Comparison of ENCODE assay signal across 8 cellular contexts in the genomic region with DNA sequence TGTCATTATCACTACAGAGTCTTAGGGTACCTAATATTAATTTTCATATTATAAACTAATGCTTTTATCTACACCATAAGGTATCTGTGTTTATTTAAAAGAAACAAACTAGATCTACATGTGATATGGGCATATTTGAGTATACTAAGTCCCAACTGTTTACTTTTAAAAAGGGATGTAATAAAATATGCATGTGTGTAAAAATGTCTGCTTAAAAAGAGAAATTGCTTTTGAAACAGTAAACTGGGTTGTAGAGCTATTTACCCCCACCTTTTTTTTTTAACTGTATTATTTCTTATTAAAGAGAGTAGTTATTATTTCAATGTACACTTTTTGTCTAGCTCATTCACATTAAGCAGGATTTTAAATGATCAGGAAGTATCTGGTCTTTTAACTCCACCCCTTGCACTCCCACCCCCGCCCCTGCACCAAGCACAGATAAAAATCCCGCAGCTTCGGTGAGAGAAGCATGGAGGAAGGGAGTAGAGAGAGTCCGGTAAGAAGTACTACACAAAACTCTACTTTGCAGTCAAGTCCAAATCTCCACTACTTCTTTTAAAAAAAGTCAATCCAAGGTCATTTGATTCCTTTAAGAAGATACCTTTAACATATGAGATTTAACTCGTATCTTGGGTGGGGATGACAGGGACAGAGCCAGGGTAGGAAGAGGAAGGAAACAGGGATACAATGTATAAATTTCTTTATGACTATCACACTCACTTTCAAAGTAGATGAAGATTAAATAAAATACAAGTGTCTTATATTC.
DNase-seq lines count a peak whose midpoint lies in the region; ATAC-seq, FAIRE-seq and TF ChIP-seq lines count a peak whose summit lies in the region.

No MANE protein-coding gene starts in this region.

- POLR2A ChIA-PET in BJ (lab: Charles Lee) = interaction anchor here (0.6 kb wide), 1 partner anchor 409 kb away, joined by 3 read pairs; no protein-coding TSS in a partner anchor

- H3K27ac ChIP-seq in GM23338 (ENCODE audit: low read depth) = peak overlapping the region; percentile 97
- peak overlapping the region; percentile 94 for H3K27ac ChIP-seq in astrocyte (ENCODE audit: low read depth, low read length)
- no peak overlapping the region for H3K27ac ChIP-seq in iPS-20b (ENCODE audit: low read length)
- H3K27ac ChIP-seq in spleen = peak overlapping the region; percentile 93 to 98 (median 97)

- H3K9me3 Mint-ChIP-seq in GM23338 (no peaks in the 10 kb centered on the region), astrocyte (ENCODE audit: unreplicated experiment) (peaks cover 2% of the 10 kb centered on the region)

- CTCF ChIA-PET in BJ (lab: Yijun Ruan, JAX) = interaction anchor here (0.9 to 1.1 kb wide), 2 partner anchors 99 to 364 kb away, joined by 3 read pairs; no protein-coding TSS in a partner anchor

- TF ChIP-seq POLR2A in spleen (IDR thresholded peaks at IDR 0.05) = peak in 1 of 3 donors; percentile 54

- H3K27me3 Mint-ChIP-seq in GM23338 (ENCODE audit: insufficient read depth, low read depth, poor library complexity) = no peaks in the 10 kb centered on the region
- no peaks in the 10 kb centered on the region for H3K27me3 Mint-ChIP-seq in astrocyte (ENCODE audit: low read depth, unreplicated experiment)

- H3F3A ChIP-seq in GM23338 (replicated peaks; ENCODE audit: low read depth) = no peaks in the 10 kb centered on the region; the same call in 1 of the 2 replicates

- H3K36me3 ChIP-seq in BJ (ENCODE audit: control insufficient read depth, insufficient read depth, low read length) (no peaks in the 10 kb centered on the region), GM23338 (ENCODE audit: insufficient read depth) (peaks cover 13% of the 10 kb centered on the region; the same call in 1 of the 2 replicates), astrocyte (ENCODE audit: insufficient read depth, low read length) (peaks cover 8% of the 10 kb centered on the region), iPS-20b (ENCODE audit: insufficient read depth, low read depth, low read length) (peaks cover 24% of the 10 kb centered on the region), spleen (peaks cover 0 to 10% (median 3%) of the 10 kb centered on the region in 6 donors)

- ATAC-seq in GM23338 (peak; percentile 14; the same call in 1 of the 3 replicates), HG03439 (IDR thresholded peaks at IDR 0.05; ENCODE audit: unreplicated experiment) (no peak), GM18861 (IDR thresholded peaks at IDR 0.05; ENCODE audit: unreplicated experiment) (no peak)

- WGBS in spleen, 5 donors = 1% methylated on average over 5 of the region's 5 CpGs

- H2AFZ ChIP-seq in GM23338 = no peak overlapping the region
- H2AFZ ChIP-seq in astrocyte (ENCODE audit: low read depth, low read length) = no peak overlapping the region

- H3K4me2 ChIP-seq in GM23338 (peak overlapping the region; percentile 72), astrocyte (ENCODE audit: low read length) (peak overlapping the region; percentile 80)

- H3K27ac Mint-ChIP-seq in GM23338 (peak overlapping the region; percentile 92), astrocyte (ENCODE audit: unreplicated experiment) (peak overlapping the region; percentile 89)

- peaks cover 100% of the 10 kb centered on the region for H3K79me2 ChIP-seq in GM23338 (replicated peaks; ENCODE audit: insufficient read depth)
- H3K79me2 ChIP-seq in astrocyte (ENCODE audit: insufficient read depth, low read length) = peaks cover 94% of the 10 kb centered on the region

- H3K27me3 ChIP-seq in BJ (ENCODE audit: control insufficient read depth, insufficient read depth, low read length) (no peaks in the 10 kb centered on the region), GM23338 (ENCODE audit: insufficient read depth) (no peaks in the 10 kb centered on the region), astrocyte (ENCODE audit: insufficient read depth, low read length) (no peaks in the 10 kb centered on the region), iPS-20b (ENCODE audit: insufficient read depth, low read length) (no peaks in the 10 kb centered on the region), spleen (replicated peaks in 1 of 7) (no peaks in the 10 kb centered on the region)

- H3K9ac ChIP-seq in astrocyte (ENCODE audit: low read length) = peak overlapping the region; percentile 97
- peak overlapping the region; percentile 100 for H3K9ac ChIP-seq in iPS-20b (ENCODE audit: low read depth, low read length)

- no peak for FAIRE-seq in astrocyte (lab: Jason Lieb, UNC)

- H3K36me3 Mint-ChIP-seq in GM23338 (ENCODE audit: low read depth) = peaks cover 38% of the 10 kb centered on the region; the same call in 2 of the 3 replicates
- H3K36me3 Mint-ChIP-seq in astrocyte (ENCODE audit: low read depth, unreplicated experiment) = peaks cover 2% of the 10 kb centered on the region

- H3K4me3 Mint-ChIP-seq in GM23338 (peak overlapping the region; percentile 98), astrocyte (ENCODE audit: unreplicated experiment) (peak overlapping the region; percentile 89)

- TF ChIP-seq CTCF in BJ (IDR thresholded peaks at IDR 0.05; ENCODE audit: insufficient read depth, low read depth, low read length) (no peak), GM23338 (conservative IDR thresholded peaks at IDR 0.05; ENCODE audit: low read depth in 2 of 2) (no peak), astrocyte (IDR thresholded peaks at IDR 0.05; ENCODE audit: insufficient read depth, low read depth, low read length) (no peak), spleen (IDR thresholded peaks at IDR 0.05 in 8 of 11, conservative IDR thresholded peaks at IDR 0.05 in 3 of 11) (no peak)

- intact Hi-C loops in spleen (cut with DNase I; ENCODE audit: low total_unique reads) = no loop called here

- H3K4me1 ChIP-seq in GM23338 (ENCODE audit: insufficient read depth) = peaks cover 35% of the 10 kb centered on the region
- no peaks in the 10 kb centered on the region for H3K4me1 ChIP-seq in astrocyte (ENCODE audit: insufficient read depth, low read length)
- peaks cover 11% of the 10 kb centered on the region; the same call in 1 of the 2 replicates for H3K4me1 ChIP-seq in iPS-20b (ENCODE audit: insufficient read depth, low read length)
- H3K4me1 ChIP-seq in spleen = peaks cover 37 to 76% (median 60%) of the 10 kb centered on the region in 6 donors

- H3K4me1 Mint-ChIP-seq in GM23338 (peaks cover 14% of the 10 kb centered on the region; the same call in 2 of the 3 replicates), astrocyte (ENCODE audit: low read depth, unreplicated experiment) (peaks cover 2% of the 10 kb centered on the region)

- H3K9me3 ChIP-seq in astrocyte (ENCODE audit: insufficient read depth, low read depth, low read length) (no peaks in the 10 kb centered on the region), iPS-20b (ENCODE audit: insufficient read depth, low read depth, low read length) (no peaks in the 10 kb centered on the region), spleen (no peaks in the 10 kb centered on the region)

- DNase-seq in BJ (ENCODE audit: low read depth) = no peak
- DNase-seq in GM23338 (ENCODE audit: low spot score) = peak; percentile 73
- peak; percentile 88 for DNase-seq in OCI-M1 (lab: John Stamatoyannopoulos, UW)
- DNase-seq in astrocyte (ENCODE audit: low read depth) = peak; percentile 42
- DNase-seq in spleen = no peak

- H4K20me1 ChIP-seq in GM23338 (replicated peaks; ENCODE audit: insufficient read depth) = peaks cover 32% of the 10 kb centered on the region
- peaks cover 47% of the 10 kb centered on the region for H4K20me1 ChIP-seq in astrocyte (ENCODE audit: insufficient read depth, low read length)

- H3K9me2 ChIP-seq in GM23338 (ENCODE audit: insufficient read depth) = no peaks in the 10 kb centered on the region

- peak overlapping the region; percentile 49 for H3K4me3 ChIP-seq in BJ (ENCODE audit: low read depth, low read length)
- peak overlapping the region; percentile 67 for H3K4me3 ChIP-seq in GM23338
- H3K4me3 ChIP-seq in astrocyte (ENCODE audit: insufficient read depth, low read depth, low read length) = peak overlapping the region; percentile 82
- peak overlapping the region; percentile 89 for H3K4me3 ChIP-seq in iPS-20b (ENCODE audit: low read length)
- peak overlapping the region; percentile 28 to 73 (median 51) for H3K4me3 ChIP-seq in spleen

TF ChIP-seq in GM23338, 12 proteins besides CTCF, POLR2A, EP300 and RAD21:
- TF ChIP-seq POLR2AphosphoS5 (IDR thresholded peaks at IDR 0.05; ENCODE audit: low read depth) (peak; percentile 74), ZNF331 (CRISPR knock-in tag; IDR thresholded peaks at IDR 0.05; ENCODE audit: low read depth) (no peak)

Comparison
In these comparisons a context has a peak if more than half of its experiments do, and no peak if none do; other contexts are left out.
1. DNase-seq: peak in GM23338 (single experiment), OCI-M1 (single experiment) and astrocyte (single experiment); none in BJ (single experiment) and spleen (single experiment).
2. Peak in every context shown above with its lines, with median percentiles within 50 percentile points of each other: H3K4me3 ChIP-seq.